Comparison of ENCODE assay signal across 23 cellular contexts in the genomic region with DNA sequence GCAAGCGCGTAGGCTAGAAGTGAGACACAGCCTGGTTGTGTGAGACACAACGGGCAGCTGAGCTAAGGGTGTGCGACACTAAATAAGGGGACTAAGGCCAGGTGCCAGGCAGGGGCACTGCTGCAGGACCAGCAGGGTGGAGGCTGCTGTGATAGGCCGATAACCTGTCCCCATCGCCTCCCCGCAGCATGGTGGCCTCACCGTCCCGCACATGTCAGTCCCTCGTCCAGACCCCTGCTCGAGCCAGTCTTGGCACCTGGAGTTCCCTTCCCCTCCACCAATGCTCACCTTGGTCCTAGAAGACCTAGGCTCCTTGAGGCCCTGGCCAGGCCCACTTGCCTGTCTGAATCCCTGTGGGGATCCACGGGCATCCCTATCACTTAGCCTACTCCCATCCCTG.
DNase-seq lines count a peak whose midpoint lies in the region; ATAC-seq, FAIRE-seq and TF ChIP-seq lines count a peak whose summit lies in the region.
"Had no signal": no experiment of that assay in that cellular context is flagged by ENCODE, and none has a peak within 500 bp of the region (broad histone marks: within the 10 kb centered on the region; RNA-seq: fewer than 3 reads in every experiment).

No MANE protein-coding gene starts in this region.

- peak overlapping the region; percentile 54 for H4K91ac ChIP-seq in mesenchymal stem cell (ENCODE audit: low read length)

- in situ Hi-C loops in KBM-7 (cut with MboI; ENCODE audit: low pct_unique_long_range_greater_than_20kb, low sequenced_read_pairs): no loop called here

- TF ChIP-seq CTCF in hepatocyte (IDR thresholded peaks at IDR 0.05; ENCODE audit: poor library complexity): no peak

- H3K27me3 ChIP-seq in H7 (ENCODE audit: control insufficient read depth, insufficient read depth, low read length) (no peaks in the 10 kb centered on the region), mesenchymal stem cell (ENCODE audit: control insufficient read depth in 1 of 2, insufficient read depth in 1 of 2, low read length in 2 of 2) (peaks cover 3 to 9% of the 10 kb centered on the region in 2 experiments), hepatocyte (no peaks in the 10 kb centered on the region)

- H3K27ac ChIP-seq in mesenchymal stem cell (ENCODE audit: low read length, poor library complexity, severe bottlenecking) (no peak overlapping the region), hepatocyte (no peak overlapping the region)

- intact Hi-C loops in posterior vena cava (cut with DNase I): no loop called here

- H3K79me2 ChIP-seq in hepatocyte: no peaks in the 10 kb centered on the region

- no peak overlapping the region for H2AFZ ChIP-seq in mesenchymal stem cell (ENCODE audit: low read depth, low read length)
- no peak overlapping the region for H2AFZ ChIP-seq in hepatocyte

- H3K18ac ChIP-seq in mesenchymal stem cell (ENCODE audit: low read depth in 1 of 2, low read length in 2 of 2): no peak overlapping the region

- H3K4me3 ChIP-seq in H7 (ENCODE audit: insufficient read depth, low read depth, low read length): no peak overlapping the region
- no peak overlapping the region for H3K4me3 ChIP-seq in mesenchymal stem cell (ENCODE audit: insufficient read depth in 1 of 2, low read depth in 1 of 2, low read length in 2 of 2)
- H3K4me3 ChIP-seq in hepatocyte: no peak overlapping the region
- H3K4me3 ChIP-seq: K562 had no signal

- H3K4me2 ChIP-seq in mesenchymal stem cell (ENCODE audit: low read length, poor library complexity, severe bottlenecking): no peak overlapping the region
- no peak overlapping the region for H3K4me2 ChIP-seq in hepatocyte

- no peak overlapping the region for H3K4ac ChIP-seq in mesenchymal stem cell (ENCODE audit: low read depth in 1 of 2, low read length in 2 of 2)

- H3K36me3 ChIP-seq in H7 (replicated peaks; ENCODE audit: control insufficient read depth, insufficient read depth, low read length): no peaks in the 10 kb centered on the region
- H3K36me3 ChIP-seq in mesenchymal stem cell (ENCODE audit: control insufficient read depth in 1 of 2, insufficient read depth in 2 of 2, low read depth in 1 of 2, low read length in 2 of 2): no peaks in the 10 kb centered on the region
- no peaks in the 10 kb centered on the region for H3K36me3 ChIP-seq in hepatocyte (replicated peaks; ENCODE audit: insufficient read depth, low read depth)

- peak overlapping the region in 1 of 2 experiments; percentile 35 for H2BK12ac ChIP-seq in mesenchymal stem cell (ENCODE audit: low read length in 2 of 2)

- H2BK120ac ChIP-seq in mesenchymal stem cell (ENCODE audit: low read depth, low read length): no peak overlapping the region

- H3K4me1 ChIP-seq in mesenchymal stem cell (ENCODE audit: control insufficient read depth, insufficient read depth, low read depth, low read length) (peaks cover 4% of the 10 kb centered on the region), hepatocyte (ENCODE audit: insufficient read depth) (no peaks in the 10 kb centered on the region)

- H3K23ac ChIP-seq in mesenchymal stem cell (ENCODE audit: low read length in 2 of 2): no peak overlapping the region

- no peak overlapping the region for H3K14ac ChIP-seq in mesenchymal stem cell (ENCODE audit: low read length in 2 of 2)

- no peak overlapping the region for H3K9ac ChIP-seq in mesenchymal stem cell (ENCODE audit: low read length)

- no peak overlapping the region for H2BK5ac ChIP-seq in mesenchymal stem cell (ENCODE audit: low read depth, low read length, poor library complexity, severe bottlenecking)

- no peaks in the 10 kb centered on the region for H3K9me2 ChIP-seq in hepatocyte (replicated peaks; ENCODE audit: insufficient read depth)

- 96% methylated on average over 12 of the region's 12 CpGs for WGBS in mesenchymal stem cell
- WGBS in hepatocyte (ENCODE audit: low lambda C conversion rate, missing lambda C conversion rate): 98% methylated on average over 12 of the region's 12 CpGs

- H4K20me1 ChIP-seq in hepatocyte (ENCODE audit: insufficient read depth, poor library complexity, severe bottlenecking): no peaks in the 10 kb centered on the region

- no peak overlapping the region for H4K8ac ChIP-seq in mesenchymal stem cell (ENCODE audit: low read length)

- H2AK5ac ChIP-seq in mesenchymal stem cell (ENCODE audit: low read length, severe bottlenecking): no peak overlapping the region

- FAIRE-seq in RCC 7860 (lab: Jason Lieb, UNC): no peak
- FAIRE-seq: GM18507, H54, HTR-8/SVneo, K562 had no signal

- ATAC-seq in esophagus mucosa: no peak
- ATAC-seq: K562, Panc1 had no signal

- H2BK15ac ChIP-seq in mesenchymal stem cell (ENCODE audit: low read depth, poor library complexity, severe bottlenecking): no peak overlapping the region

- peak; percentile 4 for DNase-seq in H7
- DNase-seq in mesenchymal stem cell: no peak
- peak; percentile 66 for DNase-seq in posterior vena cava (ENCODE audit: low spot score)
- no peak for DNase-seq in RCC 7860 (ENCODE audit: low spot score)
- no peak for DNase-seq in hepatocyte (ENCODE audit: low spot score)
- DNase-seq in KBM-7: no peak
- DNase-seq: CD8-positive, alpha-beta memory T cell; DMS153; MV-4-11; NCI-H1105; NCI-H1436 treated with DMSO at 0.1 percent for 48 hours; NCI-H187 treated with DMSO at 0.1 percent for 48 hours; NCI-H2107; NCI-H446; NCI-H524 treated with DMSO at 0.1 percent for 48 hours; NCI-H82; SHP77 treated with DMSO at 0.1 percent for 48 hours had no signal

- H3K79me1 ChIP-seq in mesenchymal stem cell (replicated peaks; ENCODE audit: low read length, poor library complexity, severe bottlenecking): no peaks in the 10 kb centered on the region

- H3K9me3 ChIP-seq in mesenchymal stem cell (ENCODE audit: control insufficient read depth, low read length): no peaks in the 10 kb centered on the region
- no peaks in the 10 kb centered on the region for H3K9me3 ChIP-seq in hepatocyte (ENCODE audit: low read depth)

Comparison
In these comparisons a context has a peak if more than half of its experiments do, and no peak if none do; other contexts are left out.
1. DNase-seq: peak in H7 (single experiment) and posterior vena cava (single experiment); none in mesenchymal stem cell (single experiment), RCC 7860 (single experiment), hepatocyte (single experiment) and KBM-7 (single experiment).